In genomic region chr12:133215724-133216123, GRCh38 we compare ENCODE assay signal across 44 cellular contexts. TPM values are rescaled to one million over a fixed set of nuclear protein-coding genes. Genes with fewer than 3 reads are reported as not detected.
"Had no signal": no experiment of that assay in that cellular context is flagged by ENCODE, and none has a peak within 500 bp of the region (broad histone marks: within the 10 kb centered on the region; RNA-seq: fewer than 3 reads in every experiment).

No MANE protein-coding gene starts in this region.

- H3K36me3 ChIP-seq: adrenal gland, ascending aorta, brain microvascular endothelial cell, breast epithelium, cardiac muscle cell had no signal

- FAIRE-seq: astrocyte, bronchial epithelial cell had no signal

- H3K4me3 Mint-ChIP-seq: activated naive CD4-positive, alpha-beta T cell treated with anti-CD3 and anti-CD28 coated beads for 36 hours; activated naive CD4-positive, alpha-beta T cell treated with anti-CD3 and anti-CD28 coated beads, Interleukin-2, amount 10 ng/mL, durations not matched to agents 7 days and 5 days; activated naive CD4-positive, alpha-beta T cell treated with anti-CD3 and anti-CD28 coated beads, Interleukin-2, amount 50 U/mL, for 24 hours; activated naive CD8-positive, alpha-beta T cell; activated naive CD8-positive, alpha-beta T cell treated with anti-CD3 and anti-CD28 coated beads for 36 hours; activated naive CD8-positive, alpha-beta T cell treated with anti-CD3 and anti-CD28 coated beads, Interleukin-2, amount 10 ng/mL, durations not matched to agents 7 days and 5 days; activated naive CD8-positive, alpha-beta T cell treated with anti-CD3 and anti-CD28 coated beads, Interleukin-2, amount 50 U/mL, for 24 hours; activated T-cell treated with anti-CD3 and anti-CD28 coated beads, Interleukin-2, amount 50 U/mL, for 24 hours; activated T-cell treated with anti-CD3 and anti-CD28 coated beads, Interleukin-2, amount 50 U/mL, for 4 hours; activated T-cell treated with anti-CD3 and anti-CD28 coated beads, Interleukin-2, amount 50 U/mL, for 72 hours; activated T-helper 1 cell treated with anti-CD3 and anti-CD28 coated beads, Interleukin-12 subunit alpha, Interleukin-12 subunit beta, Interleukin-2, Interleukin-4 antibody, amounts not matched to agents 30 ng/mL and 10 ng/mL and 1 ng/mL, durations not matched to agents 14 hours and 24 hours and 36 hours; activated T-helper 17 cell treated with anti-CD3 and anti-CD28 coated beads, Interleukin-2, amount 50 U/mL, for 72 hours; brain; central memory CD8-positive, alpha-beta T cell had no signal

- H3K27ac ChIP-seq: adrenal gland, ascending aorta, body of pancreas, brain microvascular endothelial cell, breast epithelium, cardiac muscle cell had no signal

- ATAC-seq: activated naive CD4-positive, alpha-beta T cell treated with anti-CD3 and anti-CD28 coated beads, Interleukin-2, amount 50 U/mL, for 72 hours; activated naive CD8-positive, alpha-beta T cell treated with anti-CD3 and anti-CD28 coated beads, Interleukin-2, amount 50 U/mL, for 24 hours; activated T-cell treated with anti-CD3 and anti-CD28 coated beads, Interleukin-2, amount 50 U/mL, for 4 hours; activated T-cell treated with anti-CD3 and anti-CD28 coated beads, Interleukin-2, amount 50 U/mL, for 72 hours; activated T-helper 17 cell treated with anti-CD3 and anti-CD28 coated beads, Interleukin-2, amount 50 U/mL, for 72 hours; body of pancreas had no signal

- H3K4me1 Mint-ChIP-seq: activated naive CD4-positive, alpha-beta T cell treated with anti-CD3 and anti-CD28 coated beads, Interleukin-2, amount 10 ng/mL, durations not matched to agents 7 days and 5 days; activated naive CD4-positive, alpha-beta T cell treated with anti-CD3 and anti-CD28 coated beads, Interleukin-2, amount 50 U/mL, for 24 hours; activated naive CD8-positive, alpha-beta T cell treated with anti-CD3 and anti-CD28 coated beads for 36 hours; activated naive CD8-positive, alpha-beta T cell treated with anti-CD3 and anti-CD28 coated beads, Interleukin-2, amount 10 ng/mL, durations not matched to agents 7 days and 5 days; activated naive CD8-positive, alpha-beta T cell treated with anti-CD3 and anti-CD28 coated beads, Interleukin-2, amount 50 U/mL, for 24 hours; activated T-helper 17 cell treated with anti-CD3 and anti-CD28 coated beads, Interleukin-2, amount 50 U/mL, for 72 hours; brain; central memory CD8-positive, alpha-beta T cell had no signal

- H3K36me3 Mint-ChIP-seq: activated naive CD4-positive, alpha-beta T cell treated with anti-CD3 and anti-CD28 coated beads, Interleukin-2, amount 10 ng/mL, durations not matched to agents 7 days and 5 days had no signal

- H3K27me3 ChIP-seq: adrenal gland, ascending aorta, body of pancreas, brain microvascular endothelial cell, breast epithelium, cardiac muscle cell had no signal

- H3K27ac Mint-ChIP-seq: activated naive CD4-positive, alpha-beta T cell treated with anti-CD3 and anti-CD28 coated beads for 36 hours; activated naive CD4-positive, alpha-beta T cell treated with anti-CD3 and anti-CD28 coated beads, Interleukin-2, amount 10 ng/mL, durations not matched to agents 7 days and 5 days; activated naive CD4-positive, alpha-beta T cell treated with anti-CD3 and anti-CD28 coated beads, Interleukin-2, amount 50 U/mL, for 24 hours; activated naive CD4-positive, alpha-beta T cell treated with anti-CD3 and anti-CD28 coated beads, Interleukin-2, amount 50 U/mL, for 72 hours; activated naive CD8-positive, alpha-beta T cell; activated naive CD8-positive, alpha-beta T cell treated with anti-CD3 and anti-CD28 coated beads for 36 hours; activated naive CD8-positive, alpha-beta T cell treated with anti-CD3 and anti-CD28 coated beads, Interleukin-2, amount 10 ng/mL, durations not matched to agents 7 days and 5 days; activated naive CD8-positive, alpha-beta T cell treated with anti-CD3 and anti-CD28 coated beads, Interleukin-2, amount 50 U/mL, for 24 hours; activated T-cell treated with anti-CD3 and anti-CD28 coated beads, Interleukin-2, amount 50 U/mL, for 24 hours; activated T-cell treated with anti-CD3 and anti-CD28 coated beads, Interleukin-2, amount 50 U/mL, for 72 hours; activated T-helper 1 cell treated with anti-CD3 and anti-CD28 coated beads, Interleukin-12 subunit alpha, Interleukin-12 subunit beta, Interleukin-2, Interleukin-4 antibody, amounts not matched to agents 30 ng/mL and 10 ng/mL and 1 ng/mL, durations not matched to agents 14 hours and 24 hours and 36 hours; activated T-helper 17 cell treated with anti-CD3 and anti-CD28 coated beads, Interleukin-2, amount 50 U/mL, for 72 hours; activated T-helper 2 cell treated with anti-CD3 and anti-CD28 coated beads, Interferon-gamma antibody, Interleukin-2, Interleukin-4, amounts not matched to agents 10 μg/mL and 5 μg/mL and 100 μg/mL, durations not matched to agents 14 hours and 24 hours and 36 hours; brain had no signal

- DNase-seq: activated effector memory CD4-positive, alpha-beta T cell treated with anti-CD3 and anti-CD28 coated beads, Interleukin-2, amount 50 U/mL, for 16 hours; activated effector memory CD4-positive, alpha-beta T cell treated with Interleukin-2 at 50 U/mL for 16 hours; activated gamma-delta T cell; activated gamma-delta T cell treated with Interleukin-2 at 50 U/mL for 16 hours; activated naive CD4-positive, alpha-beta T cell; activated naive CD4-positive, alpha-beta T cell treated with anti-CD3 and anti-CD28 coated beads for 36 hours; activated naive CD4-positive, alpha-beta T cell treated with anti-CD3 and anti-CD28 coated beads, Interleukin-2, amount 10 ng/mL, durations not matched to agents 7 days and 5 days; activated naive CD4-positive, alpha-beta T cell treated with anti-CD3 and anti-CD28 coated beads, Interleukin-2, amount 50 U/mL, for 16 hours; activated naive CD4-positive, alpha-beta T cell treated with Interleukin-2 at 50 U/mL for 16 hours; activated naive CD8-positive, alpha-beta T cell treated with anti-CD3 and anti-CD28 coated beads for 36 hours; activated naive CD8-positive, alpha-beta T cell treated with anti-CD3 and anti-CD28 coated beads, Interleukin-2, amount 10 ng/mL, durations not matched to agents 7 days and 5 days; activated naive CD8-positive, alpha-beta T cell treated with anti-CD3 and anti-CD28 coated beads, Interleukin-2, amount 50 U/mL, for 24 hours; activated T-cell treated with anti-CD3 and anti-CD28 coated beads for 4 hours; activated T-cell treated with anti-CD3 and anti-CD28 coated beads, Interleukin-2, amount 50 U/mL, for 1 hour; activated T-cell treated with anti-CD3 and anti-CD28 coated beads, Interleukin-2, amount 50 U/mL, for 24 hours; activated T-cell treated with anti-CD3 and anti-CD28 coated beads, Interleukin-2, amount 50 U/mL, for 4 hours; activated T-cell treated with anti-CD3 and anti-CD28 coated beads, Interleukin-2, amount 50 U/mL, for 48 hours; activated T-cell treated with anti-CD3 and anti-CD28 coated beads, Interleukin-2, amount 50 U/mL, for 72 hours; amniotic stem cell; amygdala; anterior cingulate cortex; aorta; body of pancreas; brain microvascular endothelial cell; caudate nucleus; central memory CD4-positive, alpha-beta T cell; cerebellar nuclear complex had no signal

- H3K4me1 ChIP-seq: adrenal gland, ascending aorta, body of pancreas, breast epithelium had no signal

- H3K4me3 ChIP-seq: adrenal gland, ascending aorta, body of pancreas, breast epithelium, cardiac muscle cell had no signal

- H3K27me3 Mint-ChIP-seq: activated naive CD8-positive, alpha-beta T cell treated with anti-CD3 and anti-CD28 coated beads for 36 hours; activated naive CD8-positive, alpha-beta T cell treated with anti-CD3 and anti-CD28 coated beads, Interleukin-2, amount 10 ng/mL, durations not matched to agents 7 days and 5 days; activated naive CD8-positive, alpha-beta T cell treated with anti-CD3 and anti-CD28 coated beads, Interleukin-2, amount 50 U/mL, for 24 hours; activated T-cell treated with anti-CD3 and anti-CD28 coated beads, Interleukin-2, amount 50 U/mL, for 24 hours; activated T-helper 17 cell treated with anti-CD3 and anti-CD28 coated beads, Interleukin-2, amount 50 U/mL, for 72 hours; brain had no signal

RNA-seq across cellular contexts. Expression of gene ANHX, which starts 20.0 kb away (rescaled TPM):
- total RNA-seq: activated naive CD4-positive, alpha-beta T cell treated with anti-CD3 and anti-CD28 coated beads for 36 hours; activated naive CD4-positive, alpha-beta T cell treated with anti-CD3 and anti-CD28 coated beads, Interleukin-2, amount 50 U/mL, for 72 hours; activated naive CD8-positive, alpha-beta T cell treated with anti-CD3 and anti-CD28 coated beads for 36 hours; activated naive CD8-positive, alpha-beta T cell treated with anti-CD3 and anti-CD28 coated beads, Interleukin-2, amount 10 ng/mL, durations not matched to agents 7 days and 5 days; activated T-cell treated with anti-CD3 and anti-CD28 coated beads, Interleukin-2, amount 50 U/mL, for 4 hours; activated T-cell treated with anti-CD3 and anti-CD28 coated beads, Interleukin-2, amount 50 U/mL, for 72 hours; activated T-helper 1 cell treated with anti-CD3 and anti-CD28 coated beads, Interleukin-12 subunit alpha, Interleukin-12 subunit beta, Interleukin-2, Interleukin-4 antibody, amounts not matched to agents 30 ng/mL and 10 ng/mL and 1 ng/mL, durations not matched to agents 14 hours and 24 hours and 36 hours; activated T-helper 17 cell treated with anti-CD3 and anti-CD28 coated beads, Interleukin-2, amount 50 U/mL, for 72 hours; activated T-helper 2 cell treated with anti-CD3 and anti-CD28 coated beads, Interferon-gamma antibody, Interleukin-2, Interleukin-4, amounts not matched to agents 10 μg/mL and 5 μg/mL and 100 μg/mL, durations not matched to agents 14 hours and 24 hours and 36 hours; adrenal gland; aorta; ascending aorta; astrocyte; body of pancreas; breast epithelium; bronchial epithelial cell; cardiac muscle cell; cerebellum; chondrocyte had no signal
- polyA plus RNA-seq: adipose tissue, adrenal gland, aorta, cardiac muscle cell had no signal
